In the genomic region with DNA sequence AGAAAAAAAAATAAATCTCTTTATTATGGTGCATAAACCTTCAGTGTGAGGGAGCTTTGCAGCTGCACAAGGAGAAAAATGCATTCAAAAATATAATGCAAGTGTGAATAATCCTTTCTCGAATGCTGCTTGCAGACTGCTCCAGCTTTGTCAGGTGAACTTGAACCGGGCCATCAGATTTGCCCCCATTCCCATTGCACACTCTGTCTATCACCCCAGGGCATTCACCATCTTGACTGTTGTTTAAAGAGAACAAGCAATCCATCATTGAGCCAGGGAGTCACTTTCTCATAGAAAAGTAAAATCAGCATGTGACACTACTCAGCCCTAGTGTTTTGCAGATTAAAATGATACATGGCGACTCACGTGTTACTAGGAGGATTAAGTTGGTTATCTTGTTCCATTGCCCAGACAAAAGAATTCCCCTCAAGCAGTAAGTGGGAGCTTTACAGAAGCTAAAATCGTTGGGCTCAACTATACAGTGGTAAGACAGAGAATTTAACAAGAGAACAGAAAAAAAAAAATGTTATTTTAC, we compare ENCODE assay signal across 19 cellular contexts.
DNase-seq lines count a peak whose midpoint lies in the region; ATAC-seq and TF ChIP-seq lines count a peak whose summit lies in the region.
"Had no signal": no experiment of that assay in that cellular context is flagged by ENCODE, and none has a peak within 500 bp of the region (broad histone marks: within the 10 kb centered on the region; RNA-seq: fewer than 3 reads in every experiment).

No MANE protein-coding gene starts in this region.

- ATAC-seq in GM21723 (IDR thresholded peaks at IDR 0.05; ENCODE audit: unreplicated experiment) = no peak
- no peak for ATAC-seq in GM21526 (IDR thresholded peaks at IDR 0.05; ENCODE audit: low FRiP score, unreplicated experiment)
- no peak for ATAC-seq in GM18868 (IDR thresholded peaks at IDR 0.05; ENCODE audit: unreplicated experiment)
- ATAC-seq: K562; stimulated activated naive B cell treated with anti-CD40 and anti-IgM and Interleukin-4, amounts not matched to agents 10 μg/mL and 1 μg/mL and 100 μg/mL, for 72 hours had no signal

- DNase-seq in BJ (ENCODE audit: low read depth) (peak; percentile 18), HT1080 (ENCODE audit: low read depth) (peak; percentile 44), SK-MEL-5 (ENCODE audit: low read depth, low spot score) (peak; percentile 43), foreskin melanocyte (peak; percentile 71), putamen (ENCODE audit: low spot score) (no peak)
- DNase-seq: activated CD4-positive, alpha-beta T cell treated with anti-CD3 and anti-CD28 coated beads for 48 hours; BE2C; DMS153; H7; head of caudate nucleus; islet precursor cell; NCI-H146; NCI-H510A treated with DMSO at 0.1 percent for 48 hours; stimulated activated naive B cell treated with anti-CD40 and anti-IgM and Interleukin-4, amounts not matched to agents 10 μg/mL and 1 μg/mL and 100 μg/mL, for 72 hours; T-helper 9 cell had no signal

- TF ChIP-seq CTCF in BJ (IDR thresholded peaks at IDR 0.05; ENCODE audit: insufficient read depth, low read depth, low read length) = no peak

- no peak overlapping the region for H3K4me3 ChIP-seq in BJ (ENCODE audit: low read depth, low read length)
- H3K4me3 ChIP-seq: K562 had no signal

- CTCF ChIA-PET in BJ (lab: Yijun Ruan, JAX) = no interaction called here

- H3K36me3 ChIP-seq in BJ (ENCODE audit: control insufficient read depth, insufficient read depth, low read length) = no peaks in the 10 kb centered on the region
- H3K36me3 ChIP-seq: BE2C had no signal

- POLR2A ChIA-PET in BJ (lab: Charles Lee) = no interaction called here

- no peaks in the 10 kb centered on the region for H3K27me3 ChIP-seq in BJ (ENCODE audit: control insufficient read depth, insufficient read depth, low read length)

- in situ Hi-C loops in SK-MEL-5 (cut with HindIII; ENCODE audit: low pct_unique_long_range_greater_than_20kb, low sequenced_read_pairs) = no loop called here
